In genomic region chr20:37528442-37529213, GRCh38 we compare ENCODE assay signal across 9 cellular contexts. TPM values are rescaled to one million over a fixed set of nuclear protein-coding genes. Genes with fewer than 3 reads are reported as not detected.
DNase-seq lines count a peak whose midpoint lies in the region; TF ChIP-seq lines count a peak whose summit lies in the region.
"Had no signal": no experiment of that assay in that cellular context is flagged by ENCODE, and none has a peak within 500 bp of the region (broad histone marks: within the 10 kb centered on the region; RNA-seq: fewer than 3 reads in every experiment).

No MANE protein-coding gene starts in this region.

- H3K4me3 ChIP-seq in GM12875 (ENCODE audit: low read depth, low read length), result peak overlapping the region; percentile 59
- H3K4me3 ChIP-seq in esophagus (ENCODE audit: low read depth in 1 of 2, low read length in 2 of 2), result peak overlapping the region; percentile 79 to 99
- H3K4me3 ChIP-seq in prostate gland, result peak overlapping the region; percentile 82 to 92

- H3K27ac ChIP-seq in RWPE1, result peak overlapping the region; percentile 97
- peak overlapping the region; percentile 95 to 96 for H3K27ac ChIP-seq in esophagus (ENCODE audit: low read depth in 2 of 2, low read length in 1 of 2)
- H3K27ac ChIP-seq in prostate gland, result peak overlapping the region; percentile 93 to 97

- H3K36me3 ChIP-seq in esophagus (ENCODE audit: control insufficient read depth in 2 of 2, insufficient read depth in 2 of 2, low read length in 1 of 2) (no peaks in the 10 kb centered on the region), prostate gland (no peaks in the 10 kb centered on the region)

- CTCF ChIA-PET in RWPE1 (lab: Yijun Ruan, JAX), result interaction anchor here (0.5 to 1.5 kb wide), 5 partner anchors 219 to 529 kb away, joined by 3 to 5 read pairs (median 4); no protein-coding TSS in a partner anchor

- peaks cover 8 to 23% of the 10 kb centered on the region in 2 donors for H3K4me1 ChIP-seq in esophagus (ENCODE audit: control insufficient read depth in 2 of 2, insufficient read depth in 2 of 2, low read length in 1 of 2)
- H3K4me1 ChIP-seq in prostate gland (replicated peaks), result peaks cover 5% of the 10 kb centered on the region

- WGBS in esophagus, 2 donors, result 37 to 40% methylated on average over 10 of the region's 10 CpGs
- 39% methylated on average over 10 of the region's 10 CpGs for WGBS in prostate gland

- no peaks in the 10 kb centered on the region for H3K27me3 ChIP-seq in esophagus (ENCODE audit: control insufficient read depth in 1 of 2, insufficient read depth in 2 of 2, low read length in 2 of 2)
- no peaks in the 10 kb centered on the region for H3K27me3 ChIP-seq in prostate gland (replicated peaks; ENCODE audit: insufficient read depth)

- POLR2A ChIA-PET in RWPE1 (lab: Yijun Ruan, JAX; ENCODE audit: low non-redundant PET), result no interaction called here

- H3K9me3 ChIP-seq in esophagus (ENCODE audit: control insufficient read depth in 2 of 2, insufficient read depth in 1 of 2, low read depth in 1 of 2, low read length in 1 of 2), result no peaks in the 10 kb centered on the region
- H3K9me3 ChIP-seq in prostate gland, result no peaks in the 10 kb centered on the region

- intact Hi-C loops in prostate gland (cut with DNase I), result loop anchor here (5.0 kb wide), 2 partner anchors 131 to 246 kb away; no protein-coding TSS in a partner anchor

- no peak for TF ChIP-seq POLR2A in prostate gland (IDR thresholded peaks at IDR 0.05)

- DNase-seq in RWPE1 (ENCODE audit: low spot score) (no peak), prostate gland (ENCODE audit: low spot score) (no peak), NCI-H2081 (lab: John Stamatoyannopoulos, UW) (no peak), ecto neural progenitor cell (ENCODE audit: low spot score) (no peak), HK-2 (ENCODE audit: unreplicated experiment) (no peak), NCI-H774 (lab: John Stamatoyannopoulos, UW) (no peak)

- TF ChIP-seq CTCF in GM12875 (IDR thresholded peaks at IDR 0.05; ENCODE audit: borderline replicate concordance, insufficient read depth, low read depth, low read length), result no peak
- no peak for TF ChIP-seq CTCF in RWPE1 (conservative IDR thresholded peaks at IDR 0.05; ENCODE audit: low read depth)
- TF ChIP-seq CTCF in prostate gland (IDR thresholded peaks at IDR 0.05), result no peak

RNA-seq across cellular contexts. Expression of gene BLCAP, which starts 1.0 kb away (rescaled TPM):
- 10 to 100 TPM; 45.7 to 80.2 TPM for polyA plus RNA-seq in esophagus
- 100 to 1,000 TPM in 1 of 2 donors, 10 to 100 TPM in 1; 93.0 to 101 TPM for total RNA-seq in prostate gland

RNA-seq across cellular contexts. Expression of gene NNAT, which starts 7.6 kb away (rescaled TPM):
- polyA plus RNA-seq in esophagus, result 1 to 10 TPM; 2.5 to 3.8 TPM
- 1 to 10 TPM in 1 of 2 donors, under 1 TPM in 1; 0.41 to 4.3 TPM for total RNA-seq in prostate gland
- total RNA-seq: T-helper 2 cell treated with Interferon-gamma antibody and Interleukin-4, amounts not matched to agents 100 ng/mL and 5 ng/mL, for 36 hours had no signal
